ENCODE assay signal across 15 cellular contexts in the genomic region with DNA sequence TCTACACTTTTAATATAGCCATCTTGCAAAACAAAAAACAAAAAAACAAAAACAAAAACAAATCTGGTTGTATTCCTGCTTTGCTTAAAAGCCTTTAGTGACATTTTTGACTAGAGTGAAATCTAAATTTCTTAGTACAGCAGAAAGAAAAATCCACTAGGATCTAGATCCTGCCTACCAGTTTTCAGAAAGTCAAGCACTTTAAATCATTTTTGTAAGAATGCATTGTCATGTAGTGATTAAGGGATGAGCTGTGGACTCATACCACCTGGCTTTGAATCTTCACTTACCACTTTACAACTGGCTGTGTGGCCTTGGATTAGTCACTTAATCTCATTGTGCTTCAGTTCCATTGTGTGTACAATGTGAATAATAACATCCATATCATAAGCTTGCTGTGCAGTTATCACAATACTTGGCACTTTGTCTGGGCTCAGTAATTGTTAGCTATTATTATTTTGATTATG. TPM values are rescaled to one million over a fixed set of nuclear protein-coding genes. Genes with fewer than 3 reads are reported as not detected.
DNase-seq lines count a peak whose midpoint lies in the region; ATAC-seq and TF ChIP-seq lines count a peak whose summit lies in the region.
"Had no signal": no experiment of that assay in that cellular context is flagged by ENCODE, and none has a peak within 500 bp of the region (broad histone marks: within the 10 kb centered on the region; RNA-seq: fewer than 3 reads in every experiment).

No MANE protein-coding gene starts in this region.

- TF ChIP-seq CTCF in HL-60 (IDR thresholded peaks at IDR 0.05; ENCODE audit: insufficient read depth, low read length) (no peak), lower leg skin (IDR thresholded peaks at IDR 0.05) (no peak)

- H3K9me3 ChIP-seq in SJCRH30 (replicated peaks) = no peaks in the 10 kb centered on the region

- ATAC-seq in activated CD4-positive, CD25-positive, alpha-beta regulatory T cell treated with anti-CD3 and anti-CD28 coated beads, Interleukin-2, amount 50 U/mL, for 24 hours = peak; percentile 36 to 44
- no peak for ATAC-seq in HG02852 (IDR thresholded peaks at IDR 0.05; ENCODE audit: unreplicated experiment)

- no peak overlapping the region for H3K4me3 ChIP-seq in HL-60 (replicated peaks; ENCODE audit: insufficient read depth, low read length)
- no peak overlapping the region for H3K4me3 ChIP-seq in SJCRH30
- no peak overlapping the region for H3K4me3 ChIP-seq in lower leg skin (ENCODE audit: low read depth, poor library complexity, severe bottlenecking)

- H3K27me3 ChIP-seq in HL-60 (ENCODE audit: insufficient read depth, poor library complexity, severe bottlenecking) (no peaks in the 10 kb centered on the region), SJCRH30 (no peaks in the 10 kb centered on the region)

- TF ChIP-seq POLR2A in lower leg skin (IDR thresholded peaks at IDR 0.05) = no peak

- H3K36me3 ChIP-seq in SJCRH30 = peaks cover 4% of the 10 kb centered on the region

- H3K27ac ChIP-seq in HL-60 (replicated peaks) = 0 out of 2 replicates have a peak overlapping the region, but pooled peaks have one; percentile 4
- peak overlapping the region; percentile 35; the same call in 1 of the 2 replicates for H3K27ac ChIP-seq in SJCRH30

- intact Hi-C loops in lower leg skin (cut with DNase I; ENCODE audit: low total_unique reads) = loop anchor here (10.0 kb wide), 1 partner anchor 445 kb away; no protein-coding TSS in a partner anchor

- no peak for DNase-seq in activated CD4-positive, CD25-positive, alpha-beta regulatory T cell (lab: John Stamatoyannopoulos, UW)
- DNase-seq in HL-60 (ENCODE audit: low read depth in 1 of 2, low spot score in 1 of 2) (no peak), SJCRH30 (peak in 1 of 2 experiments; percentile 27), iris pigment epithelial cell (ENCODE audit: low read depth) (peak; percentile 49), lower leg skin (ENCODE audit: low spot score in 2 of 2) (no peak), superior temporal gyrus (ENCODE audit: extremely low spot score) (no peak)
- DNase-seq: aorta, foreskin fibroblast, GOT3, midbrain, NCI-H1048, NCI-H2171 treated with DMSO at 0.1 percent for 48 hours, occipital lobe had no signal

- peaks cover 12% of the 10 kb centered on the region; the same call in 1 of the 2 replicates for H3K4me1 ChIP-seq in SJCRH30

RNA-seq across cellular contexts. Expression of a gene that starts 4.0 kb away (rescaled TPM):
- total RNA-seq in SJCRH30 (2014; rRNA removed; shearing (Covaris generic)) = 15.1 and 16.3 TPM in 2 replicates
- 10 to 100 TPM in 2 of 4 donors, 1 to 10 TPM in 2; 5.9 to 13.0 (median 9.8) TPM for total RNA-seq in lower leg skin

RNA-seq across cellular contexts. Expression of a gene that starts 5.1 kb away (rescaled TPM):
- total RNA-seq in SJCRH30 (2014; rRNA removed; shearing (Covaris generic)) = 10.3 and 11.5 TPM in 2 replicates
- total RNA-seq in lower leg skin = 1 to 10 TPM; 3.0 to 4.0 (median 3.7) TPM
